8 cellular contexts compared by ENCODE assay signal in genomic region chr3:9402410-9403228, GRCh38. TPM values are rescaled to one million over a fixed set of nuclear protein-coding genes. Genes with fewer than 3 reads are reported as not detected.
DNase-seq lines count a peak whose midpoint lies in the region; ATAC-seq, FAIRE-seq and TF ChIP-seq lines count a peak whose summit lies in the region.

No MANE protein-coding gene starts in this region.

- H3K9me3 ChIP-seq in cardiac muscle cell (ENCODE audit: low read depth) (no peaks in the 10 kb centered on the region), right atrium auricular region (no peaks in the 10 kb centered on the region)

- DNase-seq in cardiac muscle cell (ENCODE audit: low read depth in 1 of 2, low spot score in 1 of 2) (peak; percentile 73 to 81), right atrium auricular region (ENCODE audit: low spot score) (no peak), SW480 (ENCODE audit: low spot score) (peak; percentile 26), glutamatergic neuron (peak; percentile 88), retina (peak; percentile 71), RCC 7860 (ENCODE audit: low spot score) (no peak)

- FAIRE-seq in RCC 7860 (lab: Jason Lieb, UNC), result no peak

- peaks cover 38% of the 10 kb centered on the region for H3K4me1 Mint-ChIP-seq in glutamatergic neuron (ENCODE audit: low read depth, unreplicated experiment)

- H3K4me1 ChIP-seq in cardiac muscle cell (ENCODE audit: low read depth) (peaks cover 56% of the 10 kb centered on the region), right atrium auricular region (peaks cover 0 to 81% of the 10 kb centered on the region in 2 donors)

- H3K27me3 Mint-ChIP-seq in glutamatergic neuron (ENCODE audit: unreplicated experiment), result peaks cover 19% of the 10 kb centered on the region

- peak overlapping the region; percentile 96 for H3K4me3 Mint-ChIP-seq in glutamatergic neuron (ENCODE audit: unreplicated experiment)

- H3K9me3 Mint-ChIP-seq in glutamatergic neuron (ENCODE audit: unreplicated experiment), result peaks cover 27% of the 10 kb centered on the region

- no peaks in the 10 kb centered on the region for H3K27me3 ChIP-seq in cardiac muscle cell
- H3K27me3 ChIP-seq in right atrium auricular region, result no peaks in the 10 kb centered on the region

- peak overlapping the region; percentile 12 for H3K4me3 ChIP-seq in cardiac muscle cell
- H3K4me3 ChIP-seq in right atrium auricular region, result no peak overlapping the region

- H3K27ac ChIP-seq in cardiac muscle cell (peak overlapping the region; percentile 99), right atrium auricular region (peak overlapping the region in 1 of 2 donors; percentile 32)

- no peaks in the 10 kb centered on the region for H3K36me3 Mint-ChIP-seq in glutamatergic neuron (ENCODE audit: unreplicated experiment)

- TF ChIP-seq CTCF in cardiac muscle cell (IDR thresholded peaks at IDR 0.05; ENCODE audit: low read depth, low read length) (no peak), right atrium auricular region (IDR thresholded peaks at IDR 0.05) (no peak), glutamatergic neuron (IDR thresholded peaks at IDR 0.05; ENCODE audit: partially characterized antibody, unreplicated experiment) (no peak)

- H3K27ac Mint-ChIP-seq in glutamatergic neuron (ENCODE audit: unreplicated experiment), result peak overlapping the region; percentile 100

- no peak for ATAC-seq in GM18909 (IDR thresholded peaks at IDR 0.05; ENCODE audit: poor library complexity, unreplicated experiment)
- no peak for ATAC-seq in HG03457 (IDR thresholded peaks at IDR 0.05; ENCODE audit: unreplicated experiment)

- H3K36me3 ChIP-seq in cardiac muscle cell (no peaks in the 10 kb centered on the region), right atrium auricular region (no peaks in the 10 kb centered on the region)

RNA-seq across cellular contexts. Expression of gene SETD5, which starts 5.2 kb away (rescaled TPM):
- total RNA-seq in cardiac muscle cell, result 107 and 275 TPM in 2 replicates
- polyA plus RNA-seq in cardiac muscle cell, result 176 and 306 TPM in 2 replicates
- total RNA-seq in right atrium auricular region, result 10 to 100 TPM; 36.9 to 49.4 TPM
- total RNA-seq in glutamatergic neuron (ENCODE audit: unreplicated experiment), result 337 TPM

RNA-seq across cellular contexts. Expression of gene THUMPD3, which starts 39.8 kb away (rescaled TPM):
- total RNA-seq in cardiac muscle cell (24.5 and 43.5 TPM in 2 replicates), right atrium auricular region (10 to 100 TPM; 28.4 to 30.5 TPM), glutamatergic neuron (ENCODE audit: unreplicated experiment) (50.2 TPM)
- polyA plus RNA-seq in cardiac muscle cell, result 33.6 and 37.7 TPM in 2 replicates

Comparison
In these comparisons a context has a peak if more than half of its experiments do, and no peak if none do; other contexts are left out.
1. DNase-seq: peak in cardiac muscle cell (2 of 2), SW480 (single experiment), glutamatergic neuron (single experiment) and retina (single experiment); none in right atrium auricular region (single experiment) and RCC 7860 (single experiment).